In the genomic region with DNA sequence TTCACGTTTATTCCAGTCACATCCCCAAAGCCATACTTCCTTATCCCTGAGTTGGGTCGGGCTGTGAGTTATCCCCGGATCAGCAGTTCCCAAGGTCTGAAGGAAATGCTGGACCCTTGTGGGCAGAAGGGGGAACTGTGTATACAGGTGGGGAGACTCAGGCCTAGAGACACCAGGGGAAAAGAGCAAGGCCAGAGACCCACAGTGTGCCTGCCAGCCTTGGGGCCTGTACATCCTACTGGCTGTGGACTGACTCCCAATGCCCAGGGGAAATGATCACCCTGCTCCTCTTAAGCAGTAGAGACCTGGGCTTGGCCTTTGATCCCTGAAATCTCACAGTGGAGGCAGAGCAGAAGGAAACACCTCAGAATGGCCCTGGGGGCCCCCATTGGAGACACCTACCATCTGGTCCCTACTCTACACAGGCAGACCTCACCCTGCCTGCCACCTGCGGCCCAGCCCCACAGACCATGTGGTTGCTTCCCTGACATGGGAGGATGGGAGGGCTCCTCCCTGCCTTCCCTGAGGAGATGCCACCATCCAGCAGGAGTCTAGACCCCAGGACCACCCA, we compare ENCODE assay signal across 10 cellular contexts. TPM values are rescaled to one million over a fixed set of nuclear protein-coding genes. Genes with fewer than 3 reads are reported as not detected.
A peak's percentile ranks its signal among the peaks of the same experiment; 100 is the strongest.
DNase-seq lines count a peak whose midpoint lies in the region; ATAC-seq, FAIRE-seq and TF ChIP-seq lines count a peak whose summit lies in the region.
"Had no signal": no experiment of that assay in that cellular context is flagged by ENCODE, and none has a peak within 500 bp of the region (broad histone marks: within the 10 kb centered on the region; RNA-seq: fewer than 3 reads in every experiment).

No MANE protein-coding gene starts in this region.

- H3K9me3 ChIP-seq in cardiac muscle cell (ENCODE audit: low read depth): no peaks in the 10 kb centered on the region
- H3K9me3 ChIP-seq in mucosa of rectum (ENCODE audit: control insufficient read depth in 2 of 2, low read length in 2 of 2): no peaks in the 10 kb centered on the region

- peak; percentile 46 for FAIRE-seq in urothelium cell line (lab: Jason Lieb, UNC)

- H3K27ac ChIP-seq in cardiac muscle cell: no peak overlapping the region
- H3K27ac ChIP-seq in mucosa of rectum (ENCODE audit: low read depth in 2 of 2, low read length in 2 of 2): peak overlapping the region; percentile 88 to 91

- H3K36me3 ChIP-seq in cardiac muscle cell (no peaks in the 10 kb centered on the region), mucosa of rectum (ENCODE audit: control insufficient read depth in 2 of 2, insufficient read depth in 2 of 2, low read length in 2 of 2) (peaks cover 5 to 11% of the 10 kb centered on the region in 2 donors)

- H3K4me1 ChIP-seq in cardiac muscle cell (ENCODE audit: low read depth) (peaks cover 4% of the 10 kb centered on the region), mucosa of rectum (ENCODE audit: control insufficient read depth in 2 of 2, insufficient read depth in 2 of 2, low read length in 2 of 2) (peaks cover 7 to 16% of the 10 kb centered on the region in 2 donors)

- peak; percentile 7 for TF ChIP-seq CTCF in cardiac muscle cell (IDR thresholded peaks at IDR 0.05; ENCODE audit: low read depth, low read length)
- TF ChIP-seq CTCF in cardiac fibroblast (IDR thresholded peaks at IDR 0.05; ENCODE audit: low read depth, low read length): peak; percentile 23

- H3K27me3 ChIP-seq in cardiac muscle cell (no peaks in the 10 kb centered on the region), mucosa of rectum (ENCODE audit: control insufficient read depth in 2 of 2, insufficient read depth in 2 of 2, low read length in 2 of 2) (no peaks in the 10 kb centered on the region)

- no peak for DNase-seq in cardiac muscle cell (ENCODE audit: low read depth in 1 of 2, low spot score in 1 of 2)
- no peak for DNase-seq in left cardiac atrium
- DNase-seq in cardiac fibroblast (ENCODE audit: low read depth in 2 of 2): peak in 1 of 2 donors; percentile 33
- DNase-seq in urothelium cell line (ENCODE audit: low spot score): no peak
- DNase-seq in NCI-H1436 (lab: John Stamatoyannopoulos, UW): no peak
- DNase-seq in NCI-H1694 (lab: John Stamatoyannopoulos, UW): no peak
- DNase-seq: NCI-H187; stimulated activated naive B cell treated with anti-CD40 and anti-IgM and Interleukin-4, amounts not matched to agents 10 μg/mL and 1 μg/mL and 100 μg/mL, for 72 hours had no signal

- no peak for ATAC-seq in left cardiac atrium
- ATAC-seq in GM18861 (IDR thresholded peaks at IDR 0.05; ENCODE audit: unreplicated experiment): no peak
- ATAC-seq: stimulated activated naive B cell treated with anti-CD40 and anti-IgM and Interleukin-4, amounts not matched to agents 10 μg/mL and 1 μg/mL and 100 μg/mL, for 72 hours had no signal

- intact Hi-C loops in left cardiac atrium (cut with DNase I): loop anchor here in 1 of 2 donors (5.0 kb wide), 1 partner anchor 41 kb away; no protein-coding TSS in a partner anchor

- H3K9ac ChIP-seq in mucosa of rectum (ENCODE audit: low read depth in 1 of 2, low read length in 2 of 2): peak overlapping the region; percentile 47 to 86

- no peak overlapping the region for H3K4me3 ChIP-seq in cardiac muscle cell
- peak overlapping the region; percentile 92 to 93 for H3K4me3 ChIP-seq in cardiac fibroblast (replicated peaks in 1 of 2; ENCODE audit: low read depth in 2 of 2, low read length in 2 of 2)
- peak overlapping the region; percentile 75 to 80 for H3K4me3 ChIP-seq in mucosa of rectum (ENCODE audit: low read length in 2 of 2)

RNA-seq across cellular contexts. Expression of gene SELENOM, which starts 1.3 kb away (rescaled TPM):
- 88.8 and 111 TPM in 2 replicates for total RNA-seq in cardiac muscle cell
- 84.0 and 97.4 TPM in 2 replicates for polyA plus RNA-seq in cardiac muscle cell
- 100 to 1,000 TPM; 118 to 145 TPM for total RNA-seq in left cardiac atrium

RNA-seq across cellular contexts. Expression of gene INPP5J, which starts 16.7 kb away (rescaled TPM):
- total RNA-seq in cardiac muscle cell (19.8 and 25.9 TPM in 2 replicates), left cardiac atrium (10 to 100 TPM; 13.3 to 26.4 TPM)
- 21.9 and 26.0 TPM in 2 replicates for polyA plus RNA-seq in cardiac muscle cell

RNA-seq across cellular contexts. Expression of gene SMTN, which starts 25.0 kb away (rescaled TPM):
- total RNA-seq in cardiac muscle cell: 29.0 and 72.0 TPM in 2 replicates
- 33.9 and 54.0 TPM in 2 replicates for polyA plus RNA-seq in cardiac muscle cell
- total RNA-seq in left cardiac atrium: 100 to 1,000 TPM; 142 to 150 TPM

RNA-seq across cellular contexts. Expression of gene PLA2G3, which starts 34.2 kb away (rescaled TPM):
- total RNA-seq in cardiac muscle cell (1.1 and 10.0 TPM in 2 replicates), left cardiac atrium (not detected)
- 7.3 TPM in 1 of 2 replicates, not detected in the other for polyA plus RNA-seq in cardiac muscle cell

RNA-seq across cellular contexts. Expression of gene RNF185, which starts 53.9 kb away (rescaled TPM):
- 20.5 and 26.9 TPM in 2 replicates for total RNA-seq in cardiac muscle cell
- polyA plus RNA-seq in cardiac muscle cell: 30.1 and 30.3 TPM in 2 replicates
- 10 to 100 TPM; 20.2 to 24.4 TPM for total RNA-seq in left cardiac atrium
